Comparison of ENCODE assay signal across 8 cellular contexts in genomic region chr18:34153711-34154110, GRCh38.
A peak's percentile ranks its signal among the peaks of the same experiment; 100 is the strongest.
DNase-seq lines count a peak whose midpoint lies in the region; ATAC-seq and TF ChIP-seq lines count a peak whose summit lies in the region.

No MANE protein-coding gene starts in this region.

- H3K27ac ChIP-seq in coronary artery: no peak overlapping the region
- no peak overlapping the region for H3K27ac ChIP-seq in foreskin keratinocyte

- peaks cover 15% of the 10 kb centered on the region for H3K9me3 Mint-ChIP-seq in stimulated activated effector memory CD8-positive, alpha-beta T cell treated with anti-CD3 and anti-CD28 coated beads, Interleukin-12 subunit alpha, Interleukin-12 subunit beta, amount 100 ng/mL, for 72 hours

- no peak for TF ChIP-seq POLR2A in NB4 (IDR thresholded peaks at IDR 0.05; ENCODE audit: extremely low read depth, insufficient read length)

- ATAC-seq in GM19463 (IDR thresholded peaks at IDR 0.05; ENCODE audit: unreplicated experiment) (peak; percentile 79), foreskin keratinocyte (no peak)
- no peak for ATAC-seq in stimulated activated effector memory CD8-positive, alpha-beta T cell treated with anti-CD3 and anti-CD28 coated beads, Interleukin-12 subunit alpha, Interleukin-12 subunit beta, amount 100 ng/mL, for 72 hours

- DNase-seq in Ammon's horn (ENCODE audit: low spot score) (peak; percentile 3), NB4 (ENCODE audit: low read depth) (peak; percentile 32), coronary artery (ENCODE audit: low spot score) (no peak), foreskin keratinocyte (no peak), NCI-H2171 treated with DMSO at 0.1 percent for 48 hours (lab: John Stamatoyannopoulos, UW) (no peak)
- no peak for DNase-seq in stimulated activated CD4-positive, alpha-beta T cell treated with anti-CD3 and anti-CD28 coated beads, Interleukin-2, amount 100 ng/mL, for 48 hours
- DNase-seq in stimulated activated effector memory CD8-positive, alpha-beta T cell treated with anti-CD3 and anti-CD28 coated beads, Interleukin-12 subunit alpha, Interleukin-12 subunit beta, amount 100 ng/mL, for 72 hours (ENCODE audit: low spot score in 2 of 2): no peak

- H3K4me3 ChIP-seq in NB4 (ENCODE audit: low read depth, low read length) (peak overlapping the region; percentile 13), coronary artery (peak overlapping the region; percentile 29)

- H3K4me1 ChIP-seq in foreskin keratinocyte: no peaks in the 10 kb centered on the region

- TF ChIP-seq CTCF in NB4 (IDR thresholded peaks at IDR 0.05; ENCODE audit: low read depth, low read length) (no peak), coronary artery (IDR thresholded peaks at IDR 0.05) (no peak), foreskin keratinocyte (conservative IDR thresholded peaks at IDR 0.05) (no peak)

- H3K36me3 Mint-ChIP-seq in stimulated activated effector memory CD8-positive, alpha-beta T cell treated with anti-CD3 and anti-CD28 coated beads, Interleukin-12 subunit alpha, Interleukin-12 subunit beta, amount 100 ng/mL, for 72 hours: no peaks in the 10 kb centered on the region

- H3K4me1 Mint-ChIP-seq in stimulated activated effector memory CD8-positive, alpha-beta T cell treated with anti-CD3 and anti-CD28 coated beads, Interleukin-12 subunit alpha, Interleukin-12 subunit beta, amount 100 ng/mL, for 72 hours: no peaks in the 10 kb centered on the region

- H3K4me3 Mint-ChIP-seq in stimulated activated effector memory CD8-positive, alpha-beta T cell treated with anti-CD3 and anti-CD28 coated beads, Interleukin-12 subunit alpha, Interleukin-12 subunit beta, amount 100 ng/mL, for 72 hours: no peak overlapping the region

- H3K27ac Mint-ChIP-seq in stimulated activated effector memory CD8-positive, alpha-beta T cell treated with anti-CD3 and anti-CD28 coated beads, Interleukin-12 subunit alpha, Interleukin-12 subunit beta, amount 100 ng/mL, for 72 hours: no peak overlapping the region

- peaks cover 8% of the 10 kb centered on the region for H3K27me3 ChIP-seq in foreskin keratinocyte

Comparison
In these comparisons a context has a peak if more than half of its experiments do, and no peak if none do; other contexts are left out.
1. DNase-seq: peak in Ammon's horn (single experiment) and NB4 (single experiment); none in coronary artery (single experiment), foreskin keratinocyte (0 of 2), stimulated activated CD4-positive, alpha-beta T cell treated with anti-CD3 and anti-CD28 coated beads, Interleukin-2, amount 100 ng/mL, for 48 hours (0 of 2), NCI-H2171 treated with DMSO at 0.1 percent for 48 hours (single experiment) and stimulated activated effector memory CD8-positive, alpha-beta T cell treated with anti-CD3 and anti-CD28 coated beads, Interleukin-12 subunit alpha, Interleukin-12 subunit beta, amount 100 ng/mL, for 72 hours (0 of 2).